In genomic region chr2:195925120-195925519, GRCh38 we compare ENCODE assay signal across 24 cellular contexts.
A peak's percentile ranks its signal among the peaks of the same experiment; 100 is the strongest.
DNase-seq lines count a peak whose midpoint lies in the region; ATAC-seq and TF ChIP-seq lines count a peak whose summit lies in the region.
"Had no signal": no experiment of that assay in that cellular context is flagged by ENCODE, and none has a peak within 500 bp of the region (broad histone marks: within the 10 kb centered on the region; RNA-seq: fewer than 3 reads in every experiment).

No MANE protein-coding gene starts in this region.

- 84 to 100% methylated on average over 1 to 3 of the region's 3 CpGs for WGBS in endodermal cell (ENCODE audit: insufficient coverage in 1 of 2, insufficient read length in 1 of 2), 2 experiments
- WGBS in spleen, 5 donors: 79 to 90% (median 89%) methylated on average over 3 of the region's 3 CpGs

- DNase-seq in BE2C (no peak), GM23338 (ENCODE audit: low spot score) (no peak), Panc1 (ENCODE audit: low read depth, low spot score) (no peak), endodermal cell (no peak), spleen (no peak)
- no peak for DNase-seq in central memory CD4-positive, alpha-beta T cell
- no peak for DNase-seq in activated CD4-positive, alpha-beta T cell treated with anti-CD3 and anti-CD28 coated beads, Interleukin-2, amount 50 U/mL, for 48 hours
- DNase-seq: AML-193; C1 segment of cervical spinal cord; CD4-positive, alpha-beta memory T cell; CD4-positive, CD25-positive, alpha-beta regulatory T cell; CD8-positive, alpha-beta memory T cell; COR-L47; DMS 273 treated with DMSO at 0.1 percent for 48 hours; DMS153; DMS53; DMS79; GF-D8 had no signal

- CTCF ChIA-PET in Panc1 (lab: Charles Lee): no interaction called here

- H3F3A ChIP-seq in GM23338 (replicated peaks; ENCODE audit: low read depth): no peaks in the 10 kb centered on the region

- H4K20me1 ChIP-seq in GM23338 (replicated peaks; ENCODE audit: insufficient read depth): no peaks in the 10 kb centered on the region
- H4K20me1 ChIP-seq: BLaER1 had no signal

- TF ChIP-seq POLR2A in spleen (IDR thresholded peaks at IDR 0.05): no peak

- no peaks in the 10 kb centered on the region for H3K9me2 ChIP-seq in GM23338 (ENCODE audit: insufficient read depth)

- H3K27ac Mint-ChIP-seq in GM23338: no peak overlapping the region
- peak overlapping the region; percentile 12 for H3K27ac Mint-ChIP-seq in endodermal cell
- H3K27ac Mint-ChIP-seq: B cell; CD14-positive monocyte; CD4-positive, alpha-beta memory T cell; CD4-positive, CD25-positive, alpha-beta regulatory T cell; CD8-positive, alpha-beta memory T cell had no signal

- ATAC-seq in GM23338 (no peak), Panc1 (no peak), HG02840 (IDR thresholded peaks at IDR 0.05; ENCODE audit: low FRiP score, unreplicated experiment) (no peak)
- ATAC-seq: A549 had no signal

- H3K4me1 Mint-ChIP-seq in GM23338 (no peaks in the 10 kb centered on the region), endodermal cell (no peaks in the 10 kb centered on the region)
- H3K4me1 Mint-ChIP-seq: B cell; CD14-positive monocyte; CD4-positive, alpha-beta memory T cell; CD4-positive, CD25-positive, alpha-beta regulatory T cell; CD8-positive, alpha-beta memory T cell had no signal

- H3K27me3 Mint-ChIP-seq in GM23338 (ENCODE audit: insufficient read depth, low read depth, poor library complexity): no peaks in the 10 kb centered on the region
- H3K27me3 Mint-ChIP-seq in endodermal cell (ENCODE audit: insufficient read depth): no peaks in the 10 kb centered on the region
- H3K27me3 Mint-ChIP-seq: B cell; CD4-positive, CD25-positive, alpha-beta regulatory T cell had no signal

- peak overlapping the region; percentile 77 for H2AFZ ChIP-seq in GM23338

- H3K4me2 ChIP-seq in GM23338: no peak overlapping the region
- H3K4me2 ChIP-seq: A549, BLaER1 had no signal

- no peak overlapping the region for H3K4me3 ChIP-seq in BE2C (ENCODE audit: low read depth, low read length)
- H3K4me3 ChIP-seq in GM23338: no peak overlapping the region
- H3K4me3 ChIP-seq in Panc1 (ENCODE audit: low read depth in 2 of 2, low read length in 2 of 2): no peak overlapping the region
- H3K4me3 ChIP-seq in endodermal cell (ENCODE audit: low read length): no peak overlapping the region
- no peak overlapping the region for H3K4me3 ChIP-seq in spleen
- H3K4me3 ChIP-seq: A549, BLaER1 had no signal

- H3K27ac ChIP-seq in GM23338 (ENCODE audit: low read depth) (no peak overlapping the region), Panc1 (ENCODE audit: low read length) (no peak overlapping the region), endodermal cell (ENCODE audit: low read depth, low read length) (no peak overlapping the region), spleen (no peak overlapping the region)
- H3K27ac ChIP-seq: 22Rv1, A549, BLaER1 had no signal

- no peaks in the 10 kb centered on the region; the same call in 2 of the 3 replicates for H3K9me3 Mint-ChIP-seq in GM23338
- no peaks in the 10 kb centered on the region for H3K9me3 Mint-ChIP-seq in endodermal cell
- H3K9me3 Mint-ChIP-seq: CD4-positive, alpha-beta memory T cell; CD8-positive, alpha-beta memory T cell had no signal

- no peaks in the 10 kb centered on the region for H3K4me1 ChIP-seq in BE2C
- no peaks in the 10 kb centered on the region for H3K4me1 ChIP-seq in GM23338 (ENCODE audit: insufficient read depth)
- H3K4me1 ChIP-seq in Panc1 (ENCODE audit: control insufficient read depth, insufficient read depth, low read length): no peaks in the 10 kb centered on the region
- H3K4me1 ChIP-seq in endodermal cell (ENCODE audit: control insufficient read depth, insufficient read depth, low read length): no peaks in the 10 kb centered on the region
- H3K4me1 ChIP-seq in spleen: no peaks in the 10 kb centered on the region
- H3K4me1 ChIP-seq: A549 had no signal

- no peaks in the 10 kb centered on the region for H3K79me2 ChIP-seq in GM23338 (replicated peaks; ENCODE audit: insufficient read depth)

- H3K9ac ChIP-seq in endodermal cell (ENCODE audit: extremely low read depth, low read length, poor library complexity, severe bottlenecking): no peak overlapping the region
- H3K9ac ChIP-seq: BLaER1 had no signal

- BruUV-seq in Panc1 (replicated peaks; lab: Mats Ljungman, UMichigan): no TSS peak

- H3K36me3 ChIP-seq in BE2C (no peaks in the 10 kb centered on the region), GM23338 (ENCODE audit: insufficient read depth) (no peaks in the 10 kb centered on the region), Panc1 (ENCODE audit: control insufficient read depth, insufficient read depth, low read length) (no peaks in the 10 kb centered on the region), endodermal cell (ENCODE audit: control insufficient read depth, insufficient read depth, low read length) (no peaks in the 10 kb centered on the region), spleen (no peaks in the 10 kb centered on the region)
- H3K36me3 ChIP-seq: BLaER1 had no signal

- H3K27me3 ChIP-seq in BE2C (no peaks in the 10 kb centered on the region), GM23338 (ENCODE audit: insufficient read depth) (no peaks in the 10 kb centered on the region), Panc1 (ENCODE audit: control insufficient read depth, insufficient read depth, low read length) (no peaks in the 10 kb centered on the region), endodermal cell (ENCODE audit: control insufficient read depth, insufficient read depth, low read length, poor library complexity, severe bottlenecking) (no peaks in the 10 kb centered on the region), spleen (replicated peaks in 1 of 7) (no peaks in the 10 kb centered on the region)
- H3K27me3 ChIP-seq: BLaER1 had no signal

- H3K4me3 Mint-ChIP-seq in GM23338 (no peak overlapping the region), endodermal cell (no peak overlapping the region)
- H3K4me3 Mint-ChIP-seq: B cell; CD14-positive monocyte; CD4-positive, alpha-beta memory T cell; CD4-positive, CD25-positive, alpha-beta regulatory T cell; CD8-positive, alpha-beta memory T cell had no signal

- POLR2A ChIA-PET in Panc1 (lab: Charles Lee): no interaction called here

- no peaks in the 10 kb centered on the region for H3K36me3 Mint-ChIP-seq in GM23338 (ENCODE audit: low read depth)
- no peaks in the 10 kb centered on the region for H3K36me3 Mint-ChIP-seq in endodermal cell (ENCODE audit: low read depth)
- H3K36me3 Mint-ChIP-seq: CD14-positive monocyte; CD4-positive, alpha-beta memory T cell; CD4-positive, CD25-positive, alpha-beta regulatory T cell; CD8-positive, alpha-beta memory T cell had no signal

- in situ Hi-C loops in Panc1 (cut with HindIII; ENCODE audit: low pct_unique_long_range_greater_than_20kb, low sequenced_read_pairs): no loop called here

- TF ChIP-seq CTCF in BE2C (IDR thresholded peaks at IDR 0.05; ENCODE audit: low read depth, low read length): 0 out of 2 replicates have a peak, but pooled peaks have one; percentile 13
- TF ChIP-seq CTCF in GM23338 (conservative IDR thresholded peaks at IDR 0.05; ENCODE audit: low read depth in 2 of 2): peak in 1 of 2 experiments; percentile 30; a peak in 2 of 4 replicates
- 0 out of 2 replicates have a peak, but pooled peaks have one; percentile 15 for TF ChIP-seq CTCF in Panc1 (IDR thresholded peaks at IDR 0.05)
- no peak for TF ChIP-seq CTCF in endodermal cell (conservative IDR thresholded peaks at IDR 0.05)
- no peak for TF ChIP-seq CTCF in spleen (IDR thresholded peaks at IDR 0.05 in 8 of 11, conservative IDR thresholded peaks at IDR 0.05 in 3 of 11)

- H3K9me3 ChIP-seq in BE2C: no peaks in the 10 kb centered on the region
- no peaks in the 10 kb centered on the region for H3K9me3 ChIP-seq in Panc1 (ENCODE audit: control insufficient read depth, insufficient read depth, low read depth, low read length)
- no peaks in the 10 kb centered on the region for H3K9me3 ChIP-seq in endodermal cell (ENCODE audit: control insufficient read depth, low read length)
- no peaks in the 10 kb centered on the region for H3K9me3 ChIP-seq in spleen
- H3K9me3 ChIP-seq: A549, BLaER1 had no signal

- intact Hi-C loops in Panc1 (cut with micrococcal nuclease; ENCODE audit: unreplicated experiment) (no loop called here), spleen (cut with DNase I; ENCODE audit: low total_unique reads) (no loop called here)

TF ChIP-seq in GM23338, 12 proteins besides CTCF, POLR2A, EP300 and RAD21:
- TF ChIP-seq, protein P1, sequence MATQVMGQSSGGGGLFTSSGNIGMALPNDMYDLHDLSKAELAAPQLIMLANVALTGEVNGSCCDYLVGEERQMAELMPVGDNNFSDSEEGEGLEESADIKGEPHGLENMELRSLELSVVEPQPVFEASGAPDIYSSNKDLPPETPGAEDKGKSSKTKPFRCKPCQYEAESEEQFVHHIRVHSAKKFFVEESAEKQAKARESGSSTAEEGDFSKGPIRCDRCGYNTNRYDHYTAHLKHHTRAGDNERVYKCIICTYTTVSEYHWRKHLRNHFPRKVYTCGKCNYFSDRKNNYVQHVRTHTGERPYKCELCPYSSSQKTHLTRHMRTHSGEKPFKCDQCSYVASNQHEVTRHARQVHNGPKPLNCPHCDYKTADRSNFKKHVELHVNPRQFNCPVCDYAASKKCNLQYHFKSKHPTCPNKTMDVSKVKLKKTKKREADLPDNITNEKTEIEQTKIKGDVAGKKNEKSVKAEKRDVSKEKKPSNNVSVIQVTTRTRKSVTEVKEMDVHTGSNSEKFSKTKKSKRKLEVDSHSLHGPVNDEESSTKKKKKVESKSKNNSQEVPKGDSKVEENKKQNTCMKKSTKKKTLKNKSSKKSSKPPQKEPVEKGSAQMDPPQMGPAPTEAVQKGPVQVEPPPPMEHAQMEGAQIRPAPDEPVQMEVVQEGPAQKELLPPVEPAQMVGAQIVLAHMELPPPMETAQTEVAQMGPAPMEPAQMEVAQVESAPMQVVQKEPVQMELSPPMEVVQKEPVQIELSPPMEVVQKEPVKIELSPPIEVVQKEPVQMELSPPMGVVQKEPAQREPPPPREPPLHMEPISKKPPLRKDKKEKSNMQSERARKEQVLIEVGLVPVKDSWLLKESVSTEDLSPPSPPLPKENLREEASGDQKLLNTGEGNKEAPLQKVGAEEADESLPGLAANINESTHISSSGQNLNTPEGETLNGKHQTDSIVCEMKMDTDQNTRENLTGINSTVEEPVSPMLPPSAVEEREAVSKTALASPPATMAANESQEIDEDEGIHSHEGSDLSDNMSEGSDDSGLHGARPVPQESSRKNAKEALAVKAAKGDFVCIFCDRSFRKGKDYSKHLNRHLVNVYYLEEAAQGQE (IDR thresholded peaks at IDR 0.05; ENCODE audit: unreplicated experiment): no peak
- TF ChIP-seq ZNF331 (CRISPR knock-in tag; IDR thresholded peaks at IDR 0.05; ENCODE audit: low read depth) (no peak), NANOG (IDR thresholded peaks at IDR 0.05; ENCODE audit: borderline replicate concordance) (no peak)
TF ChIP-seq in GM23338: peak in this region for 0.

Comparison
In these comparisons a context has a peak if more than half of its experiments do, and no peak if none do; other contexts are left out.
1. CTCF ChIP-seq: peak in BE2C (single experiment) and Panc1 (single experiment); none in endodermal cell (single experiment) and spleen (0 of 11).